In genomic region chr9:93061260-93061751, GRCh38 we compare ENCODE assay signal across 10 cellular contexts. TPM values are rescaled to one million over a fixed set of nuclear protein-coding genes. Genes with fewer than 3 reads are reported as not detected.
DNase-seq lines count a peak whose midpoint lies in the region; ATAC-seq and TF ChIP-seq lines count a peak whose summit lies in the region.
"Had no signal": no experiment of that assay in that cellular context is flagged by ENCODE, and none has a peak within 500 bp of the region (broad histone marks: within the 10 kb centered on the region; RNA-seq: fewer than 3 reads in every experiment).

No MANE protein-coding gene starts in this region.

- no peaks in the 10 kb centered on the region for H3K27me3 Mint-ChIP-seq in activated T-helper 1 cell treated with anti-CD3 and anti-CD28 coated beads, Interleukin-12 subunit alpha, Interleukin-12 subunit beta, Interleukin-2, Interleukin-4 antibody, amounts not matched to agents 30 ng/mL and 10 ng/mL and 1 ng/mL, durations not matched to agents 14 hours and 24 hours and 36 hours (ENCODE audit: insufficient read depth)
- H3K27me3 Mint-ChIP-seq in naive B cell: no peaks in the 10 kb centered on the region

- peaks cover 79% of the 10 kb centered on the region for H3K4me1 Mint-ChIP-seq in activated T-helper 1 cell treated with anti-CD3 and anti-CD28 coated beads, Interleukin-12 subunit alpha, Interleukin-12 subunit beta, Interleukin-2, Interleukin-4 antibody, amounts not matched to agents 30 ng/mL and 10 ng/mL and 1 ng/mL, durations not matched to agents 14 hours and 24 hours and 36 hours (ENCODE audit: low read depth)
- peaks cover 67 to 90% (median 77%) of the 10 kb centered on the region in 3 donors for H3K4me1 Mint-ChIP-seq in naive B cell
- H3K4me1 Mint-ChIP-seq: neural crest cell had no signal

- H3K27ac ChIP-seq in C4-2B: peak overlapping the region; percentile 24

- no peak for DNase-seq in activated T-helper 1 cell treated with anti-CD3 and anti-CD28 coated beads, Interleukin-12 subunit alpha, Interleukin-12 subunit beta, Interleukin-2, Interleukin-4 antibody, amounts not matched to agents 30 ng/mL and 10 ng/mL and 1 ng/mL, durations not matched to agents 14 hours and 24 hours and 36 hours (ENCODE audit: low spot score)
- DNase-seq in naive B cell (no peak), iPS-NIHi11 (ENCODE audit: low spot score) (no peak), NCI-H774 (lab: John Stamatoyannopoulos, UW) (no peak), AML-193 (lab: John Stamatoyannopoulos, UW) (no peak)
- DNase-seq: activated gamma-delta T cell had no signal

- intact Hi-C loops in activated T-helper 1 cell treated with anti-CD3 and anti-CD28 coated beads, Interleukin-12 subunit alpha, Interleukin-12 subunit beta, Interleukin-2, Interleukin-4 antibody, amounts not matched to agents 30 ng/mL and 10 ng/mL and 1 ng/mL, durations not matched to agents 14 hours and 24 hours and 36 hours (cut with micrococcal nuclease): loop anchor here (5.0 kb wide), 1 partner anchor 86 kb away; no protein-coding TSS in a partner anchor

- ATAC-seq in naive B cell (ENCODE audit: low read depth in 2 of 2): no peak
- no peak for ATAC-seq in HG02798 (IDR thresholded peaks at IDR 0.05; ENCODE audit: poor library complexity, unreplicated experiment)

- H3K4me3 ChIP-seq in GM12875 (ENCODE audit: low read depth, low read length): peak overlapping the region; percentile 1

- no peak for TF ChIP-seq CTCF in C4-2B (conservative IDR thresholded peaks at IDR 0.05)
- no peak for TF ChIP-seq CTCF in GM12875 (IDR thresholded peaks at IDR 0.05; ENCODE audit: borderline replicate concordance, insufficient read depth, low read depth, low read length)

- H3K4me3 Mint-ChIP-seq in activated T-helper 1 cell treated with anti-CD3 and anti-CD28 coated beads, Interleukin-12 subunit alpha, Interleukin-12 subunit beta, Interleukin-2, Interleukin-4 antibody, amounts not matched to agents 30 ng/mL and 10 ng/mL and 1 ng/mL, durations not matched to agents 14 hours and 24 hours and 36 hours: peak overlapping the region; percentile 91
- peak overlapping the region; percentile 86 to 96 (median 92) for H3K4me3 Mint-ChIP-seq in naive B cell
- H3K4me3 Mint-ChIP-seq: neural crest cell had no signal

- no peaks in the 10 kb centered on the region for H3K9me3 Mint-ChIP-seq in activated T-helper 1 cell treated with anti-CD3 and anti-CD28 coated beads, Interleukin-12 subunit alpha, Interleukin-12 subunit beta, Interleukin-2, Interleukin-4 antibody, amounts not matched to agents 30 ng/mL and 10 ng/mL and 1 ng/mL, durations not matched to agents 14 hours and 24 hours and 36 hours
- H3K9me3 Mint-ChIP-seq in naive B cell: no peaks in the 10 kb centered on the region
- H3K9me3 Mint-ChIP-seq: neural crest cell had no signal

- H3K27ac Mint-ChIP-seq in activated T-helper 1 cell treated with anti-CD3 and anti-CD28 coated beads, Interleukin-12 subunit alpha, Interleukin-12 subunit beta, Interleukin-2, Interleukin-4 antibody, amounts not matched to agents 30 ng/mL and 10 ng/mL and 1 ng/mL, durations not matched to agents 14 hours and 24 hours and 36 hours: peak overlapping the region; percentile 94
- peak overlapping the region; percentile 97 to 99 (median 98) for H3K27ac Mint-ChIP-seq in naive B cell

- peaks cover 19% of the 10 kb centered on the region for H3K36me3 Mint-ChIP-seq in activated T-helper 1 cell treated with anti-CD3 and anti-CD28 coated beads, Interleukin-12 subunit alpha, Interleukin-12 subunit beta, Interleukin-2, Interleukin-4 antibody, amounts not matched to agents 30 ng/mL and 10 ng/mL and 1 ng/mL, durations not matched to agents 14 hours and 24 hours and 36 hours (ENCODE audit: low read depth)
- H3K36me3 Mint-ChIP-seq in naive B cell: no peaks in the 10 kb centered on the region

RNA-seq across cellular contexts. Expression of gene SUSD3, which starts 2.8 kb away (rescaled TPM):
- 31.7 and 33.2 TPM in 2 replicates for total RNA-seq in activated T-helper 1 cell treated with anti-CD3 and anti-CD28 coated beads, Interleukin-12 subunit alpha, Interleukin-12 subunit beta, Interleukin-2, Interleukin-4 antibody, amounts not matched to agents 30 ng/mL and 10 ng/mL and 1 ng/mL, durations not matched to agents 14 hours and 24 hours and 36 hours
- 10 to 100 TPM; 35.3 to 70.1 (median 52.5) TPM for polyA plus RNA-seq in naive B cell (ENCODE audit: low read depth in 6 of 6)
- total RNA-seq: neural crest cell had no signal

RNA-seq across cellular contexts. Expression of gene CARD19, which starts 34.7 kb away (rescaled TPM):
- total RNA-seq in activated T-helper 1 cell treated with anti-CD3 and anti-CD28 coated beads, Interleukin-12 subunit alpha, Interleukin-12 subunit beta, Interleukin-2, Interleukin-4 antibody, amounts not matched to agents 30 ng/mL and 10 ng/mL and 1 ng/mL, durations not matched to agents 14 hours and 24 hours and 36 hours: 40.5 and 41.7 TPM in 2 replicates
- 10 to 100 TPM; 18.4 to 37.3 (median 27.4) TPM for polyA plus RNA-seq in naive B cell (ENCODE audit: low read depth in 6 of 6)
